In the genomic region with DNA sequence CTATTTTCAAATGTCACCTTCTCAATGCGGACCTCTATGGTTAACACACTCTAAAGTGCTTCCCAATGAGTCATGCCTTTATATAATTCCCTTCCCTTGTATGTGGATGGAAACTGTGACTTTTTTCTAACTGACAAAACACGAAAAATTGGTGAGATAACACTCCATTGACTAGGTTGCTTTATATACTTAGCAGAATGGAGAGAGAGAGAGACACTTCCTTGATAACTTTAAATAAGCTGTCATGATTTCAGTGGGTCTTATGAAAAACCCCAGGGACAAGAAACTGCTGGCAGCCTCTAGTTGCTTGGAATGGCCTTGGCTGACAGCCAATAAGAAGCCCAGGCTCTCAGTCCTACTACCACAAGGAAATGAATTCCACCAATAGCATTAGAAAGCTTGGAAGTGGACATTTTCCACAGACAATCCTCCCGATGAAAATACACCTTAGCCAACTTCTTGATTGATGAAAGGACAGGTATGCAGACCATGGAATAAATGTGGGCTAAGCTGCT, we compare ENCODE assay signal across 15 cellular contexts.
DNase-seq lines count a peak whose midpoint lies in the region; ATAC-seq and TF ChIP-seq lines count a peak whose summit lies in the region.
"Had no signal": no experiment of that assay in that cellular context is flagged by ENCODE, and none has a peak within 500 bp of the region (broad histone marks: within the 10 kb centered on the region; RNA-seq: fewer than 3 reads in every experiment).

No MANE protein-coding gene starts in this region.

- H4K20me1 ChIP-seq in GM23248 (ENCODE audit: insufficient read depth), result no peaks in the 10 kb centered on the region
- H4K20me1 ChIP-seq in fibroblast of lung (ENCODE audit: control insufficient read depth, extremely low read depth, insufficient read depth, low read length), result no peaks in the 10 kb centered on the region

- no peaks in the 10 kb centered on the region for H3K36me3 Mint-ChIP-seq in activated naive CD8-positive, alpha-beta T cell treated with anti-CD3 and anti-CD28 coated beads, Interleukin-2, amount 50 U/mL, for 24 hours (ENCODE audit: low read depth)

- H3K27me3 ChIP-seq in GM23248 (replicated peaks; ENCODE audit: insufficient read depth), result no peaks in the 10 kb centered on the region
- no peaks in the 10 kb centered on the region for H3K27me3 ChIP-seq in MG63
- no peaks in the 10 kb centered on the region for H3K27me3 ChIP-seq in fibroblast of lung (ENCODE audit: control insufficient read depth, insufficient read depth, low read length)
- H3K27me3 ChIP-seq: SJSA1 had no signal

- H3K4me2 ChIP-seq in GM23248 (ENCODE audit: unreplicated experiment) (no peak overlapping the region), fibroblast of lung (ENCODE audit: extremely low read depth, insufficient read depth, low read length) (no peak overlapping the region)

- H3F3A ChIP-seq in GM23248 (ENCODE audit: insufficient read depth), result no peaks in the 10 kb centered on the region

- H3K79me2 ChIP-seq in GM23248 (ENCODE audit: insufficient read depth) (no peaks in the 10 kb centered on the region), fibroblast of lung (ENCODE audit: control insufficient read depth, insufficient read depth, low read length) (no peaks in the 10 kb centered on the region)

- H3K4me1 Mint-ChIP-seq in activated naive CD8-positive, alpha-beta T cell treated with anti-CD3 and anti-CD28 coated beads, Interleukin-2, amount 50 U/mL, for 24 hours, result no peaks in the 10 kb centered on the region

- H3K9ac ChIP-seq in GM23248, result no peak overlapping the region
- H3K9ac ChIP-seq in fibroblast of lung (ENCODE audit: insufficient read depth, low read length), result no peak overlapping the region

- peaks cover 25% of the 10 kb centered on the region for H3K9me3 Mint-ChIP-seq in activated naive CD8-positive, alpha-beta T cell treated with anti-CD3 and anti-CD28 coated beads, Interleukin-2, amount 50 U/mL, for 24 hours

- H3K9me3 ChIP-seq in GM23248 (ENCODE audit: low read depth) (peaks cover 2% of the 10 kb centered on the region), MG63 (peaks cover 5% of the 10 kb centered on the region; the same call in 1 of the 2 replicates), fibroblast of lung (ENCODE audit: control insufficient read depth, insufficient read depth, low read depth, low read length) (no peaks in the 10 kb centered on the region)
- H3K9me3 ChIP-seq: SJSA1 had no signal

- DNase-seq in GM23248 (peak; percentile 0), MG63 (peak; percentile 1), fibroblast of lung (ENCODE audit: low read depth in 2 of 2) (peak; percentile 1 to 63), putamen (ENCODE audit: low spot score) (peak; percentile 19), posterior vena cava (ENCODE audit: low spot score) (no peak)
- no peak for DNase-seq in activated naive CD8-positive, alpha-beta T cell treated with anti-CD3 and anti-CD28 coated beads, Interleukin-2, amount 50 U/mL, for 24 hours
- no peak for DNase-seq in activated T-cell treated with anti-CD3 and anti-CD28 coated beads, Interleukin-2, amount 50 U/mL, for 48 hours
- DNase-seq: Caco-2, DMS79, NCI-H1048, NCI-H146 had no signal

- H3K36me3 ChIP-seq in GM23248 (ENCODE audit: low read depth), result no peaks in the 10 kb centered on the region
- no peaks in the 10 kb centered on the region for H3K36me3 ChIP-seq in MG63
- H3K36me3 ChIP-seq in fibroblast of lung (ENCODE audit: control insufficient read depth, insufficient read depth, low read length), result no peaks in the 10 kb centered on the region
- H3K36me3 ChIP-seq: SJSA1 had no signal

- WGBS in GM23248 (ENCODE audit: low coverage in 1 of 2, low lambda C conversion rate in 2 of 2, missing lambda C conversion rate in 2 of 2), 2 experiments, result 38 to 45% methylated on average over 3 of the region's 3 CpGs

- H3K27me3 Mint-ChIP-seq in activated naive CD8-positive, alpha-beta T cell treated with anti-CD3 and anti-CD28 coated beads, Interleukin-2, amount 50 U/mL, for 24 hours, result no peaks in the 10 kb centered on the region

- H2AFZ ChIP-seq in GM23248 (no peak overlapping the region), fibroblast of lung (ENCODE audit: low read length) (no peak overlapping the region)

- in situ Hi-C loops in GM23248 (cut with MboI), result no loop called here

- intact Hi-C loops in posterior vena cava (cut with DNase I), result no loop called here

- H3K4me1 ChIP-seq in GM23248 (ENCODE audit: insufficient read depth) (no peaks in the 10 kb centered on the region), fibroblast of lung (ENCODE audit: control insufficient read depth, extremely low read depth, insufficient read depth, low read length) (no peaks in the 10 kb centered on the region)
- H3K4me1 ChIP-seq: Caco-2 had no signal

- no peak for TF ChIP-seq CTCF in fibroblast of lung (conservative IDR thresholded peaks at IDR 0.05 in 1 of 2, IDR thresholded peaks at IDR 0.05 in 1 of 2; ENCODE audit: low read depth in 1 of 2, low read length in 2 of 2)

- H3K9me2 ChIP-seq in GM23248 (ENCODE audit: insufficient read depth), result peaks cover 4% of the 10 kb centered on the region; the same call in 1 of the 2 replicates

- H3K27ac ChIP-seq in GM23248, result no peak overlapping the region
- no peak overlapping the region for H3K27ac ChIP-seq in fibroblast of lung (ENCODE audit: insufficient read depth, low read length)
- H3K27ac ChIP-seq: C4-2B, RWPE1, SJSA1 had no signal

- no peak overlapping the region for H3K27ac Mint-ChIP-seq in activated naive CD8-positive, alpha-beta T cell treated with anti-CD3 and anti-CD28 coated beads, Interleukin-2, amount 50 U/mL, for 24 hours

- H3K4me3 ChIP-seq in GM23248 (no peak overlapping the region), MG63 (no peak overlapping the region), fibroblast of lung (replicated peaks in 1 of 4; ENCODE audit: control extremely low read depth in 1 of 4, insufficient read depth in 1 of 4, low read depth in 3 of 4, low read length in 4 of 4) (no peak overlapping the region)
- H3K4me3 ChIP-seq: SJSA1 had no signal

- no peak for ATAC-seq in activated naive CD8-positive, alpha-beta T cell treated with anti-CD3 and anti-CD28 coated beads, Interleukin-2, amount 50 U/mL, for 24 hours
- ATAC-seq: HCT116 had no signal

- no peak overlapping the region for H3K4me3 Mint-ChIP-seq in activated naive CD8-positive, alpha-beta T cell treated with anti-CD3 and anti-CD28 coated beads, Interleukin-2, amount 50 U/mL, for 24 hours

Comparison
In these comparisons a context has a peak if more than half of its experiments do, and no peak if none do; other contexts are left out.
1. DNase-seq: peak in GM23248 (single experiment), MG63 (single experiment), fibroblast of lung (2 of 2) and putamen (single experiment); none in activated naive CD8-positive, alpha-beta T cell treated with anti-CD3 and anti-CD28 coated beads, Interleukin-2, amount 50 U/mL, for 24 hours (single experiment), activated T-cell treated with anti-CD3 and anti-CD28 coated beads, Interleukin-2, amount 50 U/mL, for 48 hours (0 of 2) and posterior vena cava (single experiment).